1 cellular context compared by ENCODE assay signal in genomic region chr2:196967126-196967525, GRCh38.
TF ChIP-seq lines count a peak whose summit lies in the region.

No MANE protein-coding gene starts in this region.

TF ChIP-seq in GM23338, 12 proteins besides CTCF, POLR2A, EP300 and RAD21 (continued from another document):
- TF ChIP-seq REST (IDR thresholded peaks at IDR 0.05; ENCODE audit: unreplicated experiment) (no peak), EZH2phosphoT487 (IDR thresholded peaks at IDR 0.05; ENCODE audit: unreplicated experiment) (no peak), CREB1 (CRISPR knock-in tag; IDR thresholded peaks at IDR 0.05; ENCODE audit: low read depth) (no peak), POLR2AphosphoS5 (IDR thresholded peaks at IDR 0.05; ENCODE audit: low read depth) (no peak)
